In genomic region chrX:149937328-149937727, GRCh38 we compare ENCODE assay signal across 10 cellular contexts. TPM values are rescaled to one million over a fixed set of nuclear protein-coding genes. Genes with fewer than 3 reads are reported as not detected.
DNase-seq lines count a peak whose midpoint lies in the region; ATAC-seq and TF ChIP-seq lines count a peak whose summit lies in the region.
"Not testable (repeated sequence)": the region's sequence is repeated elsewhere in the genome, so short reads cannot be mapped to it uniquely, and the experiment has no call there.
"Had no signal": no experiment of that assay in that cellular context is flagged by ENCODE, and none has a peak within 500 bp of the region (broad histone marks: within the 10 kb centered on the region; RNA-seq: fewer than 3 reads in every experiment).

No MANE protein-coding gene starts in this region.

- not testable (repeated sequence) for H3K4me1 Mint-ChIP-seq in CD4-positive, alpha-beta T cell (ENCODE audit: low read depth); T-helper 17 cell; neural crest cell
- H3K4me1 Mint-ChIP-seq in immature natural killer cell = peaks cover 6 to 12% of the 10 kb centered on the region in 2 donors

- TF ChIP-seq CTCF in CD4-positive, alpha-beta T cell (IDR thresholded peaks at IDR 0.05); ascending aorta (IDR thresholded peaks at IDR 0.05); epithelial cell of esophagus (IDR thresholded peaks at IDR 0.05; ENCODE audit: insufficient read depth, low read depth, low read length, missing control alignments); neural crest cell (conservative IDR thresholded peaks at IDR 0.05): not testable (repeated sequence)

- not testable (repeated sequence) for H3K4me1 ChIP-seq in ascending aorta; stomach smooth muscle (ENCODE audit: control insufficient read depth, insufficient read depth, low read length)

- POLR2A ChIA-PET in CD4-positive, alpha-beta T cell (lab: Charles Lee) = interaction anchor here (4.0 kb wide), 1 partner anchor 397 kb away, joined by 102 read pairs; the partner anchor contains the start of gene EOLA1

- CTCF ChIA-PET in CD4-positive, alpha-beta T cell (lab: Charles Lee) = not testable (repeated sequence)

- H3K4me3 Mint-ChIP-seq in CD4-positive, alpha-beta T cell = peak overlapping the region; percentile 92
- peak overlapping the region; percentile 86 for H3K4me3 Mint-ChIP-seq in T-helper 17 cell
- peak overlapping the region; percentile 83 to 93 (median 90) for H3K4me3 Mint-ChIP-seq in immature natural killer cell
- H3K4me3 Mint-ChIP-seq in neural crest cell = peak overlapping the region; percentile 90

- not testable (repeated sequence) for H3K36me3 ChIP-seq in ascending aorta; stomach smooth muscle (ENCODE audit: control insufficient read depth in 2 of 2, insufficient read depth in 2 of 2, low read length in 2 of 2)

- not testable (repeated sequence) for H3K9me3 Mint-ChIP-seq in CD4-positive, alpha-beta T cell; immature natural killer cell; neural crest cell

- intact Hi-C loops in CD4-positive, alpha-beta T cell (cut with DNase I, micrococcal nuclease) = not testable (repeated sequence)
- intact Hi-C loops in ascending aorta (cut with DNase I) = loop anchor here (10.0 kb wide), 2 partner anchors 957 to 1457 kb away; partner anchors contain the start of genes CD99L2 and VMA21

- H3K4me3 ChIP-seq in Jurkat, Clone E6-1 (ENCODE audit: low read length) = peak overlapping the region; percentile 74
- peak overlapping the region; percentile 52 to 77 for H3K4me3 ChIP-seq in ascending aorta
- peak overlapping the region; percentile 68 for H3K4me3 ChIP-seq in epithelial cell of esophagus (ENCODE audit: low read length)
- H3K4me3 ChIP-seq in stomach smooth muscle (ENCODE audit: low read length in 2 of 2) = peak overlapping the region; percentile 71 to 84

- not testable (repeated sequence) for H3K36me3 Mint-ChIP-seq in CD4-positive, alpha-beta T cell (ENCODE audit: low read depth); T-helper 17 cell (ENCODE audit: low read depth); immature natural killer cell; neural crest cell (ENCODE audit: low read depth)

- H3K27me3 Mint-ChIP-seq in CD4-positive, alpha-beta T cell; T-helper 17 cell; neural crest cell (ENCODE audit: low read depth): not testable (repeated sequence)
- peaks cover 10 to 12% (median 12%) of the 10 kb centered on the region in 3 donors for H3K27me3 Mint-ChIP-seq in immature natural killer cell (ENCODE audit: low read depth in 3 of 3)

- not testable (repeated sequence) for H3K9me3 ChIP-seq in CD4-positive, alpha-beta T cell (ENCODE audit: control insufficient read depth, low read length); T-helper 17 cell (ENCODE audit: control insufficient read depth, low read length, poor library complexity, severe bottlenecking); ascending aorta; stomach smooth muscle (ENCODE audit: control insufficient read depth in 2 of 2, low read length in 2 of 2)

- not testable (repeated sequence) for H3K27ac ChIP-seq in CD4-positive, alpha-beta T cell (ENCODE audit: low read depth, low read length)
- H3K27ac ChIP-seq in ascending aorta (peak overlapping the region; percentile 91 to 96), stomach smooth muscle (ENCODE audit: low read length) (peak overlapping the region; percentile 83)

- ATAC-seq in CD4-positive, alpha-beta T cell (ENCODE audit: poor library complexity); T-helper 17 cell: not testable (repeated sequence)

- H3K27ac Mint-ChIP-seq in CD4-positive, alpha-beta T cell = peak overlapping the region; percentile 84
- H3K27ac Mint-ChIP-seq in T-helper 17 cell = peak overlapping the region; percentile 57
- H3K27ac Mint-ChIP-seq in immature natural killer cell = peak overlapping the region; percentile 93 to 99 (median 98)
- H3K27ac Mint-ChIP-seq in neural crest cell (ENCODE audit: unreplicated experiment) = peak overlapping the region; percentile 96

- H3K9ac ChIP-seq in stomach smooth muscle (ENCODE audit: low read length in 2 of 2) = peak overlapping the region; percentile 87 to 89

- not testable (repeated sequence) for H3K27me3 ChIP-seq in CD4-positive, alpha-beta T cell (ENCODE audit: control insufficient read depth, insufficient read depth, low read length); ascending aorta; stomach smooth muscle (ENCODE audit: control insufficient read depth in 1 of 2, insufficient read depth in 2 of 2, low read length in 2 of 2)

- DNase-seq in CD4-positive, alpha-beta T cell; Jurkat, Clone E6-1 (ENCODE audit: low read depth, low spot score); T-helper 17 cell; ascending aorta (ENCODE audit: low spot score in 2 of 2); epithelial cell of esophagus (ENCODE audit: low read depth); immature natural killer cell; neural crest cell (ENCODE audit: low read depth, low spot score): not testable (repeated sequence)

RNA-seq across cellular contexts. Expression of gene EOLA2, which starts 1.0 kb away (rescaled TPM):
- 10 to 100 TPM; 48.7 to 54.7 TPM for total RNA-seq in CD4-positive, alpha-beta T cell
- 34.6 TPM for polyA plus RNA-seq in Jurkat, Clone E6-1 (2012; ENCODE audit: insufficient read depth, insufficient read length)
- total RNA-seq in T-helper 17 cell = 10 to 100 TPM; 63.9 to 68.5 TPM
- 22.8 TPM for total RNA-seq in ascending aorta
- 10 to 100 TPM; 38.6 to 65.1 (median 51.5) TPM for polyA plus RNA-seq in immature natural killer cell
- total RNA-seq in neural crest cell = 33.8 and 36.2 TPM in 2 replicates

RNA-seq across cellular contexts. Expression of gene HSFX4, which starts 8.0 kb away (rescaled TPM):
- not detected for total RNA-seq in CD4-positive, alpha-beta T cell
- polyA plus RNA-seq in Jurkat, Clone E6-1 (2012; ENCODE audit: insufficient read depth, insufficient read length) = not detected
- total RNA-seq in T-helper 17 cell = not detected
- total RNA-seq in ascending aorta = not detected
- not detected for polyA plus RNA-seq in immature natural killer cell
- not detected in 2 replicates for total RNA-seq in neural crest cell
- total RNA-seq: omental fat pad, ureter had no signal

RNA-seq across cellular contexts. Expression of gene MAGEA8, which starts 56.3 kb away (rescaled TPM):
- total RNA-seq in CD4-positive, alpha-beta T cell = not detected
- polyA plus RNA-seq in Jurkat, Clone E6-1 (2012; ENCODE audit: insufficient read depth, insufficient read length) = not detected
- total RNA-seq in T-helper 17 cell = not detected
- not detected for total RNA-seq in ascending aorta
- polyA plus RNA-seq in immature natural killer cell = not detected
- not detected in 2 replicates for total RNA-seq in neural crest cell
- total RNA-seq: omental fat pad, ureter had no signal
